Comparison of ENCODE assay signal across 15 cellular contexts in the genomic region with DNA sequence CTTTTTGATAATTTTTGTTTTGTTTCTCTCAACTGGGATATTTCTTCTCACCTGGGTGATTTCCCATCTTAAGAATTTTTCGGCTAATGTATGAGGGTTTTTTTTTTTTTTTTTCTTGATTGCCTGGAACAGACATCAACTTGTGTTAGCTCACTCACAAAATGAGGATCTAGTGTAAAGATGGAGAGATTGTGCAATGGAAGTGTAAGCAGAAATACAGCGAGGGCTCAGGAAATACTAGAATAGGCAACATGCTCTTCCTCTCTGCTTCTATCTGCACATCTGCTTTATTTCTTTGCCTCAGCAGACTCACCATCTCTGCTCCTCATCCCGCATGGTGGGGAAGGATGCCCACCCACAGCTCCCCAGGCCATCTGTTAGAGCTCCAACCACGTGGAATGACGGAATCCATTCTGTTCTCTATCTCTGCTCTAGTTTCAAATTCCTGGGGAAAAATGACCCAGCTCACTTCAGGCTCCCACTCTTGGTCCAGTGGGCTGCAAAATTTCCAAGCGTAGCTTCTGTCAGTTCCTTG.
DNase-seq lines count a peak whose midpoint lies in the region; ATAC-seq and TF ChIP-seq lines count a peak whose summit lies in the region.
"Had no signal": no experiment of that assay in that cellular context is flagged by ENCODE, and none has a peak within 500 bp of the region (broad histone marks: within the 10 kb centered on the region; RNA-seq: fewer than 3 reads in every experiment).

No MANE protein-coding gene starts in this region.

- H3K36me3 Mint-ChIP-seq in neural crest cell (ENCODE audit: low read depth) = no peaks in the 10 kb centered on the region
- H3K36me3 Mint-ChIP-seq: CD4-positive, CD25-positive, alpha-beta regulatory T cell had no signal

- DNase-seq in Right ventricle myocardium inferior (ENCODE audit: missing footprints) = no peak
- DNase-seq in cardiac septum (ENCODE audit: low spot score) = no peak
- peak; percentile 21 for DNase-seq in fibroblast of villous mesenchyme (ENCODE audit: low read depth)
- no peak for DNase-seq in neural crest cell (ENCODE audit: low read depth, low spot score)
- no peak for DNase-seq in upper lobe of right lung
- no peak for DNase-seq in activated gamma-delta T cell treated with Interleukin-2 at 50 U/mL for 16 hours
- DNase-seq in D341Med (ENCODE audit: low spot score) = no peak
- DNase-seq in T-helper 1 cell = no peak
- DNase-seq: activated CD4-positive, alpha-beta memory T cell treated with anti-CD3 and anti-CD28 coated beads, Interleukin-2, amount 10 ng/mL, durations not matched to agents 7 days and 5 days; activated T-cell treated with anti-CD3 and anti-CD28 coated beads, Interleukin-2, amount 50 U/mL, for 48 hours; CD4-positive, CD25-positive, alpha-beta regulatory T cell; endodermal cell; H9; NCI-H2029 had no signal

- no peak for TF ChIP-seq CTCF in fibroblast of villous mesenchyme (IDR thresholded peaks at IDR 0.05; ENCODE audit: insufficient read depth, low read depth, low read length)
- TF ChIP-seq CTCF in neural crest cell (conservative IDR thresholded peaks at IDR 0.05) = no peak
- TF ChIP-seq CTCF in upper lobe of right lung (IDR thresholded peaks at IDR 0.05) = no peak

- H3K4me1 ChIP-seq in upper lobe of right lung = peaks cover 19% of the 10 kb centered on the region
- H3K4me1 ChIP-seq: foreskin keratinocyte had no signal

- H3K9me3 Mint-ChIP-seq in neural crest cell = peaks cover 4% of the 10 kb centered on the region
- H3K9me3 Mint-ChIP-seq: activated CD4-positive, alpha-beta memory T cell treated with anti-CD3 and anti-CD28 coated beads, Interleukin-2, amount 10 ng/mL, durations not matched to agents 7 days and 5 days; H9 had no signal

- intact Hi-C loops in Right ventricle myocardium inferior (cut with DNase I) (loop anchor here (10.0 kb wide), 1 partner anchor 101 kb away; no protein-coding TSS in a partner anchor), cardiac septum (cut with DNase I) (loop anchor here (5.0 kb wide), 1 partner anchor 87 kb away; no protein-coding TSS in a partner anchor), upper lobe of right lung (cut with DNase I) (no loop called here)

- H3K4me1 Mint-ChIP-seq in neural crest cell = peaks cover 28% of the 10 kb centered on the region
- H3K4me1 Mint-ChIP-seq: activated CD4-positive, alpha-beta memory T cell treated with anti-CD3 and anti-CD28 coated beads, Interleukin-2, amount 10 ng/mL, durations not matched to agents 7 days and 5 days; CD4-positive, CD25-positive, alpha-beta regulatory T cell had no signal

- no peaks in the 10 kb centered on the region for H3K27me3 ChIP-seq in upper lobe of right lung

- no peaks in the 10 kb centered on the region for H3K36me3 ChIP-seq in upper lobe of right lung

- H3K4me3 ChIP-seq in fibroblast of villous mesenchyme (ENCODE audit: low read depth, low read length) (no peak overlapping the region), upper lobe of right lung (no peak overlapping the region)

- peak overlapping the region; percentile 17 for H3K27ac ChIP-seq in upper lobe of right lung
- H3K27ac ChIP-seq: foreskin keratinocyte had no signal

- no peaks in the 10 kb centered on the region for H3K27me3 Mint-ChIP-seq in neural crest cell (ENCODE audit: low read depth)
- H3K27me3 Mint-ChIP-seq: activated CD4-positive, alpha-beta memory T cell treated with anti-CD3 and anti-CD28 coated beads, Interleukin-2, amount 10 ng/mL, durations not matched to agents 7 days and 5 days; CD4-positive, CD25-positive, alpha-beta regulatory T cell had no signal

- no peaks in the 10 kb centered on the region for H3K9me3 ChIP-seq in upper lobe of right lung

- ATAC-seq in Right ventricle myocardium inferior = peak; percentile 47
- no peak for ATAC-seq in upper lobe of right lung
- ATAC-seq: foreskin keratinocyte had no signal

- no peak overlapping the region for H3K4me3 Mint-ChIP-seq in neural crest cell
- H3K4me3 Mint-ChIP-seq: activated CD4-positive, alpha-beta memory T cell treated with anti-CD3 and anti-CD28 coated beads, Interleukin-2, amount 10 ng/mL, durations not matched to agents 7 days and 5 days; CD4-positive, CD25-positive, alpha-beta regulatory T cell; endodermal cell; H9 had no signal

- H3K27ac Mint-ChIP-seq in neural crest cell (ENCODE audit: unreplicated experiment) = peak overlapping the region; percentile 17
- H3K27ac Mint-ChIP-seq: activated CD4-positive, alpha-beta memory T cell treated with anti-CD3 and anti-CD28 coated beads, Interleukin-2, amount 10 ng/mL, durations not matched to agents 7 days and 5 days; CD4-positive, CD25-positive, alpha-beta regulatory T cell; endodermal cell; H9 had no signal
